ENCODE assay signal across 24 cellular contexts in the genomic region with DNA sequence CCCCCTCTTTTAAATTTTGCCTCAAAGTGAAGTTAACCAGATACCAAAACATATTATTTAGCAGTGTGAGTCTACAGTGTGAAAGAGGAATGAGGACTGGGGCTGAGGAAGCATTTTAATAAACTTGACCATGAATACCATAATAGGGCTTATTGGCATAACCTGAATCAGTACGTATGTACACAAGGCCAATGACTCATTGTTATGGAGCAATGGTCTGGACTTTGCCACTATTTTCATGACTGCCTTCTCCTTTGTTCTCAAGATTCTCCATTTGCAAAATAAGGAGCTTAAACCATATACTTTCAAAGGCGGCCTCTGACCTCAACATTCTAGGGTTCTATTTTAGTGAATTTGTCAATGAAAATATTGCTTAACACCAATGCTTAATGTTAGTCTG.
"Had no signal": no experiment of that assay in that cellular context is flagged by ENCODE, and none has a peak within 500 bp of the region (broad histone marks: within the 10 kb centered on the region; RNA-seq: fewer than 3 reads in every experiment).

No MANE protein-coding gene starts in this region.

- ATAC-seq: activated CD4-positive, alpha-beta T cell treated with anti-CD3 and anti-CD28 coated beads for 36 hours; activated naive CD4-positive, alpha-beta T cell treated with anti-CD3 and anti-CD28 coated beads, Interleukin-2, amount 50 U/mL, for 72 hours; left colon; WTC11 had no signal

- FAIRE-seq: TTC549 had no signal

- H3K9me3 Mint-ChIP-seq: activated CD4-positive, alpha-beta memory T cell treated with anti-CD3 and anti-CD28 coated beads for 36 hours; activated naive CD4-positive, alpha-beta T cell treated with anti-CD3 and anti-CD28 coated beads, Interleukin-2, amount 50 U/mL, for 72 hours; activated T-helper 1 cell treated with anti-CD3 and anti-CD28 coated beads, Interleukin-12 subunit alpha, Interleukin-12 subunit beta, Interleukin-2, Interleukin-4 antibody, amounts not matched to agents 30 ng/mL and 10 ng/mL and 1 ng/mL, durations not matched to agents 14 hours and 24 hours and 36 hours; dendritic cell treated with granulocyte-macrophage colony-stimulating factor and Interleukin-4, amounts not matched to agents 40 ng/mL and 50 ng/mL, for 4 days had no signal

- H3K27ac ChIP-seq: cardiac muscle cell, esophagus squamous epithelium, transverse colon, vagina had no signal

- H3K27me3 ChIP-seq: cardiac muscle cell, esophagus squamous epithelium, transverse colon, vagina had no signal

- H3K27ac Mint-ChIP-seq: activated CD4-positive, alpha-beta memory T cell treated with anti-CD3 and anti-CD28 coated beads for 36 hours; activated CD4-positive, alpha-beta T cell treated with anti-CD3 and anti-CD28 coated beads for 36 hours; activated naive CD4-positive, alpha-beta T cell treated with anti-CD3 and anti-CD28 coated beads, Interleukin-2, amount 50 U/mL, for 72 hours; activated T-helper 1 cell treated with anti-CD3 and anti-CD28 coated beads, Interleukin-12 subunit alpha, Interleukin-12 subunit beta, Interleukin-2, Interleukin-4 antibody, amounts not matched to agents 30 ng/mL and 10 ng/mL and 1 ng/mL, durations not matched to agents 14 hours and 24 hours and 36 hours; dendritic cell treated with granulocyte-macrophage colony-stimulating factor and Interleukin-4, amounts not matched to agents 40 ng/mL and 50 ng/mL, for 4 days; WTC11 had no signal

- H3K4me3 Mint-ChIP-seq: activated CD4-positive, alpha-beta memory T cell treated with anti-CD3 and anti-CD28 coated beads for 36 hours; activated CD4-positive, alpha-beta T cell treated with anti-CD3 and anti-CD28 coated beads for 36 hours; activated T-helper 1 cell treated with anti-CD3 and anti-CD28 coated beads, Interleukin-12 subunit alpha, Interleukin-12 subunit beta, Interleukin-2, Interleukin-4 antibody, amounts not matched to agents 30 ng/mL and 10 ng/mL and 1 ng/mL, durations not matched to agents 14 hours and 24 hours and 36 hours; dendritic cell treated with granulocyte-macrophage colony-stimulating factor and Interleukin-4, amounts not matched to agents 40 ng/mL and 50 ng/mL, for 4 days; WTC11 had no signal

- H3K4me1 Mint-ChIP-seq: activated CD4-positive, alpha-beta T cell treated with anti-CD3 and anti-CD28 coated beads for 36 hours had no signal

- H3K36me3 ChIP-seq: cardiac muscle cell, esophagus squamous epithelium, transverse colon, vagina had no signal

- H3K4me1 ChIP-seq: esophagus squamous epithelium, transverse colon, vagina had no signal

- DNase-seq: activated CD4-positive, alpha-beta memory T cell treated with anti-CD3 and anti-CD28 coated beads for 36 hours; activated CD4-positive, alpha-beta T cell treated with anti-CD3 and anti-CD28 coated beads for 36 hours; activated gamma-delta T cell treated with Interleukin-2 at 50 U/mL for 16 hours; activated T-cell treated with anti-CD3 and anti-CD28 coated beads for 4 hours; effector CD8-positive, alpha-beta T cell; esophagus squamous epithelium; foreskin fibroblast; islet precursor cell; left colon; midbrain; occipital lobe; retina; stimulated activated CD4-positive, alpha-beta T cell treated with anti-CD3 and anti-CD28 coated beads, Interleukin-12 subunit alpha, Interleukin-12 subunit beta, amount 100 ng/mL, for 4 hours; stimulated activated CD4-positive, alpha-beta T cell treated with anti-CD3 and anti-CD28 coated beads, Interleukin-1b, Interleukin-23, amount 100 ng/mL, for 48 hours; stimulated activated naive CD4-positive, alpha-beta T cell treated with Interleukin-2 at 50 U/mL for 16 hours; substantia nigra; transverse colon had no signal

- H3K9me3 ChIP-seq: esophagus squamous epithelium, transverse colon, vagina had no signal

- H3K36me3 Mint-ChIP-seq: activated CD4-positive, alpha-beta memory T cell treated with anti-CD3 and anti-CD28 coated beads for 36 hours; activated naive CD4-positive, alpha-beta T cell treated with anti-CD3 and anti-CD28 coated beads, Interleukin-2, amount 50 U/mL, for 72 hours; WTC11 had no signal

- H3K27me3 Mint-ChIP-seq: activated CD4-positive, alpha-beta memory T cell treated with anti-CD3 and anti-CD28 coated beads for 36 hours; activated CD4-positive, alpha-beta T cell treated with anti-CD3 and anti-CD28 coated beads for 36 hours; dendritic cell treated with granulocyte-macrophage colony-stimulating factor and Interleukin-4, amounts not matched to agents 40 ng/mL and 50 ng/mL, for 4 days had no signal

- H3K4me3 ChIP-seq: cardiac muscle cell, esophagus squamous epithelium, transverse colon, vagina had no signal
